ENCODE assay signal across 31 cellular contexts in the genomic region with DNA sequence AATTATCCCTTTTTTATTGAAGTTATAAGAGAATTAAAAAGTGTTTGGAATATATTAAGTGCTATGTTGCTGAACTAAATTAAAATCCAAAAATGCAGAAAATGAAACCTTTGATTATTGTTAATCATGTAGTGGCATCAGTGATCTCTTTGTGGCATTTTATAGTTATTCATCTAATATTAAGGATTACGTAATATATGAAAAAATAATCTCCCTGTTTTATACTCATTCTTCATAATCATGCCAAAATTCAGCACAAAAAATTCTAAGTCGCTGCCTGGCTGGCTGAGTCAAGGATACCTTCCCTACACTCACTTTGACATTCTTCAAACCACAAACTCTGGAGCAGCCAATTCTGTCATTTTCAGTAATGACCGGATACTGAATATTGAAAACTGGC.
"Had no signal": no experiment of that assay in that cellular context is flagged by ENCODE, and none has a peak within 500 bp of the region (broad histone marks: within the 10 kb centered on the region; RNA-seq: fewer than 3 reads in every experiment).

No MANE protein-coding gene starts in this region.

- H3K4me3 ChIP-seq: adrenal gland, coronary artery, dorsolateral prefrontal cortex had no signal

- H3K4me1 ChIP-seq: adrenal gland had no signal

- H3K4me1 Mint-ChIP-seq: activated CD4-positive, alpha-beta T cell treated with anti-CD3 and anti-CD28 coated beads for 36 hours; activated CD4-positive, alpha-beta T cell treated with anti-CD3 and anti-CD28 coated beads, Interleukin-2, amount 10 ng/mL, durations not matched to agents 24 days and 14 days; activated CD8-positive, alpha-beta memory T cell treated with anti-CD3 and anti-CD28 coated beads, Interleukin-2, amount 10 ng/mL, durations not matched to agents 7 days and 5 days; activated naive CD4-positive, alpha-beta T cell treated with anti-CD3 and anti-CD28 coated beads, Interleukin-2, amount 50 U/mL, for 24 hours; activated naive CD8-positive, alpha-beta T cell treated with anti-CD3 and anti-CD28 coated beads for 36 hours; activated naive CD8-positive, alpha-beta T cell treated with anti-CD3 and anti-CD28 coated beads, Interleukin-2, amount 50 U/mL, for 24 hours; central memory CD8-positive, alpha-beta T cell; endodermal cell had no signal

- H3K27ac Mint-ChIP-seq: activated CD4-positive, alpha-beta memory T cell treated with anti-CD3 and anti-CD28 coated beads for 36 hours; activated CD4-positive, alpha-beta T cell treated with anti-CD3 and anti-CD28 coated beads for 36 hours; activated CD4-positive, alpha-beta T cell treated with anti-CD3 and anti-CD28 coated beads, Interleukin-2, amount 10 ng/mL, durations not matched to agents 24 days and 14 days; activated CD8-positive, alpha-beta memory T cell treated with anti-CD3 and anti-CD28 coated beads, Interleukin-2, amount 10 ng/mL, durations not matched to agents 7 days and 5 days; activated CD8-positive, alpha-beta T cell treated with anti-CD3 and anti-CD28 coated beads, Interleukin-2, amount 10 ng/mL, durations not matched to agents 7 days and 5 days; activated naive CD4-positive, alpha-beta T cell treated with anti-CD3 and anti-CD28 coated beads for 36 hours; activated naive CD4-positive, alpha-beta T cell treated with anti-CD3 and anti-CD28 coated beads, Interleukin-2, amount 50 U/mL, for 24 hours; activated naive CD8-positive, alpha-beta T cell treated with anti-CD3 and anti-CD28 coated beads for 36 hours; activated naive CD8-positive, alpha-beta T cell treated with anti-CD3 and anti-CD28 coated beads, Interleukin-2, amount 50 U/mL, for 24 hours; activated T-helper 1 cell treated with anti-CD3 and anti-CD28 coated beads, Interleukin-12 subunit alpha, Interleukin-12 subunit beta, Interleukin-2, Interleukin-4 antibody, amounts not matched to agents 30 ng/mL and 10 ng/mL and 1 ng/mL, durations not matched to agents 14 hours and 24 hours and 36 hours; activated T-helper 2 cell treated with anti-CD3 and anti-CD28 coated beads, Interferon-gamma antibody, Interleukin-2, Interleukin-4, amounts not matched to agents 10 μg/mL and 5 μg/mL and 100 μg/mL, durations not matched to agents 14 hours and 24 hours and 36 hours; dendritic cell treated with granulocyte-macrophage colony-stimulating factor and Interleukin-4, amounts not matched to agents 40 ng/mL and 50 ng/mL, for 4 days; endodermal cell had no signal

- H3K27me3 ChIP-seq: adrenal gland, brain microvascular endothelial cell, dorsolateral prefrontal cortex had no signal

- H3K4me3 Mint-ChIP-seq: activated CD4-positive, alpha-beta memory T cell treated with anti-CD3 and anti-CD28 coated beads for 36 hours; activated CD4-positive, alpha-beta T cell treated with anti-CD3 and anti-CD28 coated beads for 36 hours; activated CD4-positive, alpha-beta T cell treated with anti-CD3 and anti-CD28 coated beads, Interleukin-2, amount 10 ng/mL, durations not matched to agents 24 days and 14 days; activated CD8-positive, alpha-beta memory T cell treated with anti-CD3 and anti-CD28 coated beads, Interleukin-2, amount 10 ng/mL, durations not matched to agents 7 days and 5 days; activated CD8-positive, alpha-beta T cell treated with anti-CD3 and anti-CD28 coated beads, Interleukin-2, amount 10 ng/mL, durations not matched to agents 7 days and 5 days; activated naive CD4-positive, alpha-beta T cell treated with anti-CD3 and anti-CD28 coated beads for 36 hours; activated naive CD4-positive, alpha-beta T cell treated with anti-CD3 and anti-CD28 coated beads, Interleukin-2, amount 50 U/mL, for 24 hours; activated naive CD8-positive, alpha-beta T cell treated with anti-CD3 and anti-CD28 coated beads for 36 hours; activated naive CD8-positive, alpha-beta T cell treated with anti-CD3 and anti-CD28 coated beads, Interleukin-2, amount 50 U/mL, for 24 hours; activated T-helper 1 cell treated with anti-CD3 and anti-CD28 coated beads, Interleukin-12 subunit alpha, Interleukin-12 subunit beta, Interleukin-2, Interleukin-4 antibody, amounts not matched to agents 30 ng/mL and 10 ng/mL and 1 ng/mL, durations not matched to agents 14 hours and 24 hours and 36 hours; central memory CD8-positive, alpha-beta T cell; dendritic cell treated with granulocyte-macrophage colony-stimulating factor and Interleukin-4, amounts not matched to agents 40 ng/mL and 50 ng/mL, for 4 days; endodermal cell had no signal

- H3K27me3 Mint-ChIP-seq: activated CD4-positive, alpha-beta memory T cell treated with anti-CD3 and anti-CD28 coated beads for 36 hours; activated CD4-positive, alpha-beta T cell treated with anti-CD3 and anti-CD28 coated beads for 36 hours; activated CD4-positive, alpha-beta T cell treated with anti-CD3 and anti-CD28 coated beads, Interleukin-2, amount 10 ng/mL, durations not matched to agents 24 days and 14 days; activated CD8-positive, alpha-beta memory T cell treated with anti-CD3 and anti-CD28 coated beads, Interleukin-2, amount 10 ng/mL, durations not matched to agents 7 days and 5 days; activated naive CD4-positive, alpha-beta T cell treated with anti-CD3 and anti-CD28 coated beads, Interleukin-2, amount 50 U/mL, for 24 hours; activated naive CD8-positive, alpha-beta T cell treated with anti-CD3 and anti-CD28 coated beads for 36 hours; activated naive CD8-positive, alpha-beta T cell treated with anti-CD3 and anti-CD28 coated beads, Interleukin-2, amount 50 U/mL, for 24 hours; central memory CD8-positive, alpha-beta T cell; dendritic cell treated with granulocyte-macrophage colony-stimulating factor and Interleukin-4, amounts not matched to agents 40 ng/mL and 50 ng/mL, for 4 days had no signal

- H3K9me3 ChIP-seq: adrenal gland had no signal

- ATAC-seq: activated CD4-positive, alpha-beta T cell treated with anti-CD3 and anti-CD28 coated beads for 36 hours; activated CD8-positive, alpha-beta memory T cell treated with anti-CD3 and anti-CD28 coated beads, Interleukin-2, amount 10 ng/mL, durations not matched to agents 7 days and 5 days; activated CD8-positive, alpha-beta T cell treated with anti-CD3 and anti-CD28 coated beads, Interleukin-2, amount 10 ng/mL, durations not matched to agents 7 days and 5 days; activated naive CD8-positive, alpha-beta T cell treated with anti-CD3 and anti-CD28 coated beads, Interleukin-2, amount 50 U/mL, for 24 hours; esophagus mucosa had no signal

- DNase-seq: activated CD4-positive, alpha-beta memory T cell treated with anti-CD3 and anti-CD28 coated beads for 36 hours; activated CD4-positive, alpha-beta T cell treated with anti-CD3 and anti-CD28 coated beads for 36 hours; activated CD4-positive, alpha-beta T cell treated with anti-CD3 and anti-CD28 coated beads, Interleukin-2, amount 10 ng/mL, durations not matched to agents 24 days and 14 days; activated CD4-positive, CD25-positive, alpha-beta regulatory T cell; activated CD4-positive, CD25-positive, alpha-beta regulatory T cell treated with anti-CD3 and anti-CD28 coated beads, Interleukin-2, amount 50 U/mL, for 72 hours; activated CD8-positive, alpha-beta memory T cell treated with anti-CD3 and anti-CD28 coated beads, Interleukin-2, amount 10 ng/mL, durations not matched to agents 7 days and 5 days; activated CD8-positive, alpha-beta memory T cell treated with anti-CD3 and anti-CD28 coated beads, Interleukin-2, amount 50 U/mL, for 4 hours; activated CD8-positive, alpha-beta T cell treated with anti-CD3 and anti-CD28 coated beads, Interleukin-2, amount 10 ng/mL, durations not matched to agents 7 days and 5 days; activated effector memory CD4-positive, alpha-beta T cell treated with anti-CD3 and anti-CD28 coated beads, Interleukin-2, amount 50 U/mL, for 16 hours; activated naive CD4-positive, alpha-beta T cell treated with anti-CD3 and anti-CD28 coated beads for 36 hours; activated naive CD8-positive, alpha-beta T cell treated with anti-CD3 and anti-CD28 coated beads for 36 hours; activated naive CD8-positive, alpha-beta T cell treated with anti-CD3 and anti-CD28 coated beads, Interleukin-2, amount 50 U/mL, for 24 hours; activated T-cell treated with anti-CD3 and anti-CD28 coated beads, Interleukin-2, amount 50 U/mL, for 1 hour; activated T-cell treated with anti-CD3 and anti-CD28 coated beads, Interleukin-2, amount 50 U/mL, for 48 hours; adrenal gland; amygdala; aorta; brain microvascular endothelial cell; dorsolateral prefrontal cortex; effector memory CD4-positive, alpha-beta T cell; endodermal cell; foreskin fibroblast; head of caudate nucleus; T-helper 2 cell had no signal

- H3K9me3 Mint-ChIP-seq: activated CD4-positive, alpha-beta T cell treated with anti-CD3 and anti-CD28 coated beads, Interleukin-2, amount 10 ng/mL, durations not matched to agents 24 days and 14 days; activated naive CD4-positive, alpha-beta T cell treated with anti-CD3 and anti-CD28 coated beads, Interleukin-2, amount 50 U/mL, for 24 hours; activated naive CD8-positive, alpha-beta T cell treated with anti-CD3 and anti-CD28 coated beads, Interleukin-2, amount 50 U/mL, for 24 hours; central memory CD8-positive, alpha-beta T cell; dendritic cell treated with granulocyte-macrophage colony-stimulating factor and Interleukin-4, amounts not matched to agents 40 ng/mL and 50 ng/mL, for 4 days had no signal

- H3K27ac ChIP-seq: adrenal gland, brain microvascular endothelial cell, coronary artery, dorsolateral prefrontal cortex had no signal
